Comparison of ENCODE assay signal across 1 cellular context in genomic region chr13:19958119-19959111, GRCh38.
TF ChIP-seq lines count a peak whose summit lies in the region.

TSS of gene ZMYM2 (plus strand) at chr13:19958727. CDS start at chr13:19993073, 34,346 bp downstream.

TF ChIP-seq in HepG2, 621 proteins besides CTCF, POLR2A, EP300 and RAD21 (continued from another document and continues in another):
- TF ChIP-seq, protein P1, sequence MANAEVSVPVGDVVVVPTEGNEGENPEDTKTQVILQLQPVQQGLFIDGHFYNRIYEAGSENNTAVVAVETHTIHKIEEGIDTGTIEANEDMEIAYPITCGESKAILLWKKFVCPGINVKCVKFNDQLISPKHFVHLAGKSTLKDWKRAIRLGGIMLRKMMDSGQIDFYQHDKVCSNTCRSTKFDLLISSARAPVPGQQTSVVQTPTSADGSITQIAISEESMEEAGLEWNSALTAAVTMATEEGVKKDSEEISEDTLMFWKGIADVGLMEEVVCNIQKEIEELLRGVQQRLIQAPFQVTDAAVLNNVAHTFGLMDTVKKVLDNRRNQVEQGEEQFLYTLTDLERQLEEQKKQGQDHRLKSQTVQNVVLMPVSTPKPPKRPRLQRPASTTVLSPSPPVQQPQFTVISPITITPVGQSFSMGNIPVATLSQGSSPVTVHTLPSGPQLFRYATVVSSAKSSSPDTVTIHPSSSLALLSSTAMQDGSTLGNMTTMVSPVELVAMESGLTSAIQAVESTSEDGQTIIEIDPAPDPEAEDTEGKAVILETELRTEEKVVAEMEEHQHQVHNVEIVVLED (CRISPR knock-in tag; IDR thresholded peaks at IDR 0.05; ENCODE audit: borderline replicate concordance), result peak; percentile 54
- no peak for TF ChIP-seq THAP11 (CRISPR knock-in tag; IDR thresholded peaks at IDR 0.05)
- 0 out of 4 replicates have a peak, but pooled peaks of 1 of the 2 experiments have one; percentile 11 for TF ChIP-seq KLF16 (CRISPR knock-in tag; IDR thresholded peaks at IDR 0.05)
- TF ChIP-seq RBFOX2 (IDR thresholded peaks at IDR 0.05; ENCODE audit: low read depth, low read length), result peak; percentile 83
- peak; percentile 28; the same call in 1 of the 2 replicates for TF ChIP-seq MYPOP (CRISPR knock-in tag; IDR thresholded peaks at IDR 0.05)
- TF ChIP-seq TAF1 (CRISPR knock-in tag; IDR thresholded peaks at IDR 0.05), result peak; percentile 40; the same call in 1 of the 2 replicates
- peak; percentile 74 for TF ChIP-seq GABPB1 (CRISPR knock-in tag; IDR thresholded peaks at IDR 0.05)
- no peak for TF ChIP-seq ZNF251 (CRISPR knock-in tag; IDR thresholded peaks at IDR 0.05)
- no peak for TF ChIP-seq PHF20 (CRISPR knock-in tag; IDR thresholded peaks at IDR 0.05)
- TF ChIP-seq NFYC (CRISPR knock-in tag; IDR thresholded peaks at IDR 0.05), result peak; percentile 95
- no peak for TF ChIP-seq SATB2 (CRISPR knock-in tag; IDR thresholded peaks at IDR 0.05)
- TF ChIP-seq TGIF2 (CRISPR knock-in tag; IDR thresholded peaks at IDR 0.05), result peak; percentile 55; the same call in 1 of the 2 replicates
- no peak for TF ChIP-seq ZNF362 (CRISPR knock-in tag; IDR thresholded peaks at IDR 0.05; ENCODE audit: borderline replicate concordance)
- no peak for TF ChIP-seq GABPA (IDR thresholded peaks at IDR 0.05; ENCODE audit: low read depth, low read length)
- TF ChIP-seq GABPA (CRISPR knock-in tag; IDR thresholded peaks at IDR 0.05; ENCODE audit: low read depth), result no peak
- TF ChIP-seq KMT2B (CRISPR knock-in tag; IDR thresholded peaks at IDR 0.05), result peak; percentile 28; the same call in 1 of the 2 replicates
- TF ChIP-seq SPEN (CRISPR knock-in tag; IDR thresholded peaks at IDR 0.05; ENCODE audit: low read depth), result peak; percentile 58
- peak; percentile 74 for TF ChIP-seq SAP130 (CRISPR knock-in tag; IDR thresholded peaks at IDR 0.05; ENCODE audit: low read depth)
- TF ChIP-seq, protein P2, sequence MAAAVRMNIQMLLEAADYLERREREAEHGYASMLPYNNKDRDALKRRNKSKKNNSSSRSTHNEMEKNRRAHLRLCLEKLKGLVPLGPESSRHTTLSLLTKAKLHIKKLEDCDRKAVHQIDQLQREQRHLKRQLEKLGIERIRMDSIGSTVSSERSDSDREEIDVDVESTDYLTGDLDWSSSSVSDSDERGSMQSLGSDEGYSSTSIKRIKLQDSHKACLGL (CRISPR knock-in tag; IDR thresholded peaks at IDR 0.05), result 0 out of 2 replicates have a peak, but pooled peaks have one; percentile 45
- no peak; a peak in 1 of 4 replicates for TF ChIP-seq HMGXB4 (CRISPR knock-in tag; IDR thresholded peaks at IDR 0.05; ENCODE audit: borderline replicate concordance in 1 of 2, low read depth in 1 of 2)
- TF ChIP-seq MAZ (IDR thresholded peaks at IDR 0.05; ENCODE audit: borderline replicate concordance, low read depth, low read length), result peak; percentile 26; the same call in 1 of the 2 replicates
- TF ChIP-seq MAZ (CRISPR knock-in tag; IDR thresholded peaks at IDR 0.05; ENCODE audit: low read depth), result no peak
- TF ChIP-seq, protein P3, sequence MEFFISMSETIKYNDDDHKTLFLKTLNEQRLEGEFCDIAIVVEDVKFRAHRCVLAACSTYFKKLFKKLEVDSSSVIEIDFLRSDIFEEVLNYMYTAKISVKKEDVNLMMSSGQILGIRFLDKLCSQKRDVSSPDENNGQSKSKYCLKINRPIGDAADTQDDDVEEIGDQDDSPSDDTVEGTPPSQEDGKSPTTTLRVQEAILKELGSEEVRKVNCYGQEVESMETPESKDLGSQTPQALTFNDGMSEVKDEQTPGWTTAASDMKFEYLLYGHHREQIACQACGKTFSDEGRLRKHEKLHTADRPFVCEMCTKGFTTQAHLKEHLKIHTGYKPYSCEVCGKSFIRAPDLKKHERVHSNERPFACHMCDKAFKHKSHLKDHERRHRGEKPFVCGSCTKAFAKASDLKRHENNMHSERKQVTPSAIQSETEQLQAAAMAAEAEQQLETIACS (CRISPR knock-in tag; IDR thresholded peaks at IDR 0.05), result no peak
- peak; percentile 15 for TF ChIP-seq AGO2 (optimal IDR thresholded peaks at IDR 0.05; ENCODE audit: low read depth, low read length)
- TF ChIP-seq KDM5B (CRISPR knock-in tag; IDR thresholded peaks at IDR 0.05; ENCODE audit: borderline replicate concordance), result peak; percentile 51; the same call in 1 of the 2 replicates
- TF ChIP-seq TBX2 (CRISPR knock-in tag; IDR thresholded peaks at IDR 0.05; ENCODE audit: borderline replicate concordance), result no peak
- peak; percentile 74 for TF ChIP-seq CHD2 (IDR thresholded peaks at IDR 0.05; ENCODE audit: low read depth, low read length)
- TF ChIP-seq HNRNPLL (IDR thresholded peaks at IDR 0.05; ENCODE audit: low read depth, low read length, poor library complexity, severe bottlenecking), result peak; percentile 87
- TF ChIP-seq ZNF850 (CRISPR knock-in tag; conservative IDR thresholded peaks at IDR 0.05), result no peak
- no peak for TF ChIP-seq ZSCAN12 (CRISPR knock-in tag; IDR thresholded peaks at IDR 0.05)
- TF ChIP-seq NFIC (IDR thresholded peaks at IDR 0.05; ENCODE audit: low read length), result no peak
- TF ChIP-seq, protein P4, sequence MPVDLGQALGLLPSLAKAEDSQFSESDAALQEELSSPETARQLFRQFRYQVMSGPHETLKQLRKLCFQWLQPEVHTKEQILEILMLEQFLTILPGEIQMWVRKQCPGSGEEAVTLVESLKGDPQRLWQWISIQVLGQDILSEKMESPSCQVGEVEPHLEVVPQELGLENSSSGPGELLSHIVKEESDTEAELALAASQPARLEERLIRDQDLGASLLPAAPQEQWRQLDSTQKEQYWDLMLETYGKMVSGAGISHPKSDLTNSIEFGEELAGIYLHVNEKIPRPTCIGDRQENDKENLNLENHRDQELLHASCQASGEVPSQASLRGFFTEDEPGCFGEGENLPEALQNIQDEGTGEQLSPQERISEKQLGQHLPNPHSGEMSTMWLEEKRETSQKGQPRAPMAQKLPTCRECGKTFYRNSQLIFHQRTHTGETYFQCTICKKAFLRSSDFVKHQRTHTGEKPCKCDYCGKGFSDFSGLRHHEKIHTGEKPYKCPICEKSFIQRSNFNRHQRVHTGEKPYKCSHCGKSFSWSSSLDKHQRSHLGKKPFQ (CRISPR knock-in tag; IDR thresholded peaks at IDR 0.05; ENCODE audit: insufficient replicate concordance), result peak; percentile 30
- TF ChIP-seq TEAD2 (CRISPR knock-in tag; IDR thresholded peaks at IDR 0.05), result no peak
- no peak for TF ChIP-seq NR2F2 (IDR thresholded peaks at IDR 0.05; ENCODE audit: borderline replicate concordance, low read depth)
- TF ChIP-seq ZIK1 (CRISPR knock-in tag; IDR thresholded peaks at IDR 0.05; ENCODE audit: borderline replicate concordance, low read depth), result no peak
- TF ChIP-seq HES4 (CRISPR knock-in tag; IDR thresholded peaks at IDR 0.05; ENCODE audit: borderline replicate concordance), result 0 out of 2 replicates have a peak, but pooled peaks have one; percentile 34
- no peak for TF ChIP-seq ZNF264 (CRISPR knock-in tag; IDR thresholded peaks at IDR 0.05)
- peak; percentile 39 for TF ChIP-seq XRCC5 (optimal IDR thresholded peaks at IDR 0.05; ENCODE audit: low read length)
- TF ChIP-seq MAX (IDR thresholded peaks at IDR 0.05), result peak; percentile 51; the same call in 1 of the 2 replicates
- no peak for TF ChIP-seq NR2F6 (IDR thresholded peaks at IDR 0.05)
- TF ChIP-seq NR2F6 (CRISPR knock-in tag; IDR thresholded peaks at IDR 0.05), result no peak
- TF ChIP-seq NBN (conservative IDR thresholded peaks at IDR 0.05), result no peak
- TF ChIP-seq REL (CRISPR knock-in tag; conservative IDR thresholded peaks at IDR 0.05), result 0 out of 2 replicates have a peak, but pooled peaks have one; percentile 21
- TF ChIP-seq SP2 (CRISPR knock-in tag; IDR thresholded peaks at IDR 0.05), result peak; percentile 95
- TF ChIP-seq ZNF839 (CRISPR knock-in tag; IDR thresholded peaks at IDR 0.05; ENCODE audit: borderline replicate concordance), result no peak
- TF ChIP-seq, protein P5, sequence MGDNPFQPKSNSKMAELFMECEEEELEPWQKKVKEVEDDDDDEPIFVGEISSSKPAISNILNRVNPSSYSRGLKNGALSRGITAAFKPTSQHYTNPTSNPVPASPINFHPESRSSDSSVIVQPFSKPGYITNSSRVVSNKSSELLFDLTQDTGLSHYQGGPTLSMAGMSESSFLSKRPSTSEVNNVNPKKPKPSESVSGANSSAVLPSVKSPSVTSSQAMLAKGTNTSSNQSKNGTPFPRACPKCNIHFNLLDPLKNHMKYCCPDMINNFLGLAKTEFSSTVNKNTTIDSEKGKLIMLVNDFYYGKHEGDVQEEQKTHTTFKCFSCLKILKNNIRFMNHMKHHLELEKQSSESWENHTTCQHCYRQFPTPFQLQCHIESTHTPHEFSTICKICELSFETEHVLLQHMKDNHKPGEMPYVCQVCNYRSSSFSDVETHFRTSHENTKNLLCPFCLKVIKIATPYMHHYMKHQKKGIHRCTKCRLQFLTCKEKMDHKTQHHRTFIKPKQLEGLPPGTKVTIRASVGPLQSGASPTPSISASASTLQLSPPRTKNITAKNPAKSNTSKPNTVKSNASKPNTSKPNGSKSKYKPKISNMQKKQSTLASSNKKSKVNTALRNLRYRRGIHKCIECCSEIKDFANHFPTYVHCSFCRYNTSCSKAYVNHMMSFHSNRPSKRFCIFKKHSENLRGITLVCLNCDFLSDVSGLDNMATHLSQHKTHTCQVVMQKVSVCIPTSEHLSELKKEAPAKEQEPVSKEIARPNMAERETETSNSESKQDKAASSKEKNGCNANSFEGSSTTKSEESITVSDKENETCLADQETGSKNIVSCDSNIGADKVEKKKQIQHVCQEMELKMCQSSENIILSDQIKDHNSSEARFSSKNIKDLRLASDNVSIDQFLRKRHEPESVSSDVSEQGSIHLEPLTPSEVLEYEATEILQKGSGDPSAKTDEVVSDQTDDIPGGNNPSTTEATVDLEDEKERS (CRISPR knock-in tag; IDR thresholded peaks at IDR 0.05), result no peak
- TF ChIP-seq ZFP36 (IDR thresholded peaks at IDR 0.05; ENCODE audit: borderline replicate concordance, low read depth, low read length, partially characterized antibody), result no peak
- TF ChIP-seq, protein P6, sequence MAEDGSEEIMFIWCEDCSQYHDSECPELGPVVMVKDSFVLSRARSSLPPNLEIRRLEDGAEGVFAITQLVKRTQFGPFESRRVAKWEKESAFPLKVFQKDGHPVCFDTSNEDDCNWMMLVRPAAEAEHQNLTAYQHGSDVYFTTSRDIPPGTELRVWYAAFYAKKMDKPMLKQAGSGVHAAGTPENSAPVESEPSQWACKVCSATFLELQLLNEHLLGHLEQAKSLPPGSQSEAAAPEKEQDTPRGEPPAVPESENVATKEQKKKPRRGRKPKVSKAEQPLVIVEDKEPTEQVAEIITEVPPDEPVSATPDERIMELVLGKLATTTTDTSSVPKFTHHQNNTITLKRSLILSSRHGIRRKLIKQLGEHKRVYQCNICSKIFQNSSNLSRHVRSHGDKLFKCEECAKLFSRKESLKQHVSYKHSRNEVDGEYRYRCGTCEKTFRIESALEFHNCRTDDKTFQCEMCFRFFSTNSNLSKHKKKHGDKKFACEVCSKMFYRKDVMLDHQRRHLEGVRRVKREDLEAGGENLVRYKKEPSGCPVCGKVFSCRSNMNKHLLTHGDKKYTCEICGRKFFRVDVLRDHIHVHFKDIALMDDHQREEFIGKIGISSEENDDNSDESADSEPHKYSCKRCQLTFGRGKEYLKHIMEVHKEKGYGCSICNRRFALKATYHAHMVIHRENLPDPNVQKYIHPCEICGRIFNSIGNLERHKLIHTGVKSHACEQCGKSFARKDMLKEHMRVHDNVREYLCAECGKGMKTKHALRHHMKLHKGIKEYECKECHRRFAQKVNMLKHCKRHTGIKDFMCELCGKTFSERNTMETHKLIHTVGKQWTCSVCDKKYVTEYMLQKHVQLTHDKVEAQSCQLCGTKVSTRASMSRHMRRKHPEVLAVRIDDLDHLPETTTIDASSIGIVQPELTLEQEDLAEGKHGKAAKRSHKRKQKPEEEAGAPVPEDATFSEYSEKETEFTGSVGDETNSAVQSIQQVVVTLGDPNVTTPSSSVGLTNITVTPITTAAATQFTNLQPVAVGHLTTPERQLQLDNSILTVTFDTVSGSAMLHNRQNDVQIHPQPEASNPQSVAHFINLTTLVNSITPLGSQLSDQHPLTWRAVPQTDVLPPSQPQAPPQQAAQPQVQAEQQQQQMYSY (CRISPR knock-in tag; IDR thresholded peaks at IDR 0.05), result peak; percentile 93
